18 cellular contexts compared by ENCODE assay signal in genomic region chr3:53629396-53629711, GRCh38.
DNase-seq lines count a peak whose midpoint lies in the region; ATAC-seq and TF ChIP-seq lines count a peak whose summit lies in the region.
"Had no signal": no experiment of that assay in that cellular context is flagged by ENCODE, and none has a peak within 500 bp of the region (broad histone marks: within the 10 kb centered on the region; RNA-seq: fewer than 3 reads in every experiment).

No MANE protein-coding gene starts in this region.

- H3K4me1 ChIP-seq in esophagus squamous epithelium, result peaks cover 0 to 34% (median 11%) of the 10 kb centered on the region in 3 donors
- H3K4me1 ChIP-seq in stomach, result peaks cover 0 to 28% (median 18%) of the 10 kb centered on the region in 4 donors
- H3K4me1 ChIP-seq in OCI-LY7 (ENCODE audit: insufficient read depth, low read length, poor library complexity, severe bottlenecking), result no peaks in the 10 kb centered on the region
- H3K4me1 ChIP-seq: BE2C, Caco-2 had no signal

- TF ChIP-seq EP300 in stomach (IDR thresholded peaks at IDR 0.05), result no peak

- WGBS in esophagus squamous epithelium, 2 donors, result 83 to 91% methylated on average over 2 of the region's 2 CpGs
- 59 to 85% (median 72%) methylated on average over 2 of the region's 2 CpGs for WGBS in stomach, 5 donors

- no peak overlapping the region for H3K4me3 Mint-ChIP-seq in Calu3 (ENCODE audit: low read depth, unreplicated experiment)
- H3K4me3 Mint-ChIP-seq in nephron, result no peak overlapping the region

- H4K20me1 ChIP-seq in OCI-LY7 (ENCODE audit: insufficient read depth, low read length), result no peaks in the 10 kb centered on the region

- ATAC-seq in HG02610 (IDR thresholded peaks at IDR 0.05; ENCODE audit: unreplicated experiment), result no peak
- ATAC-seq: A549, K562 had no signal

- CTCF ChIA-PET in Calu3 (lab: Charles Lee) (no interaction called here), OCI-LY7 (lab: Charles Lee; ENCODE audit: unreplicated experiment) (no interaction called here)

- H3K27ac ChIP-seq in esophagus squamous epithelium, result peak overlapping the region in 3 of 4 donors; percentile 15 to 43 (median 42)
- peak overlapping the region in 3 of 5 donors; percentile 26 to 66 (median 32) for H3K27ac ChIP-seq in stomach
- H3K27ac ChIP-seq in OCI-LY7 (ENCODE audit: low read depth, low read length, poor library complexity, severe bottlenecking), result no peak overlapping the region
- H3K27ac ChIP-seq: A549 had no signal

- H3K36me3 ChIP-seq in esophagus squamous epithelium (no peaks in the 10 kb centered on the region), stomach (no peaks in the 10 kb centered on the region), OCI-LY7 (ENCODE audit: insufficient read depth, low read length) (no peaks in the 10 kb centered on the region)
- H3K36me3 ChIP-seq: BE2C, MG63 had no signal

- no peaks in the 10 kb centered on the region for H3K36me3 Mint-ChIP-seq in Calu3 (ENCODE audit: insufficient read depth, unreplicated experiment)
- peaks cover 4% of the 10 kb centered on the region for H3K36me3 Mint-ChIP-seq in nephron (ENCODE audit: low read depth)

- H2AFZ ChIP-seq in OCI-LY7 (ENCODE audit: low read length), result no peak overlapping the region

- H3K9me2 ChIP-seq in OCI-LY7 (ENCODE audit: insufficient read depth, low read length), result no peaks in the 10 kb centered on the region
- H3K9me2 ChIP-seq: SK-N-SH had no signal

- H3K27me3 Mint-ChIP-seq in Calu3 (ENCODE audit: unreplicated experiment) (no peaks in the 10 kb centered on the region), nephron (ENCODE audit: low read depth) (peaks cover 13% of the 10 kb centered on the region)

- H3K27ac Mint-ChIP-seq in Calu3 (ENCODE audit: unreplicated experiment) (peak overlapping the region; percentile 89), nephron (peak overlapping the region in 2 of 3 experiments; percentile 36)

- POLR2A ChIA-PET in OCI-LY7 (lab: Charles Lee), result no interaction called here

- H3K9me3 Mint-ChIP-seq in Calu3 (ENCODE audit: low read depth, unreplicated experiment), result no peaks in the 10 kb centered on the region
- peaks cover 20% of the 10 kb centered on the region for H3K9me3 Mint-ChIP-seq in nephron

- H3K79me2 ChIP-seq in OCI-LY7 (ENCODE audit: insufficient read depth, low read depth, low read length), result no peaks in the 10 kb centered on the region

- no peak overlapping the region for H3K4me2 ChIP-seq in OCI-LY7 (ENCODE audit: low read length)
- H3K4me2 ChIP-seq: A549, SK-N-SH had no signal

- H3K4me3 ChIP-seq in esophagus squamous epithelium, result no peak overlapping the region
- H3K4me3 ChIP-seq in stomach, result no peak overlapping the region
- H3K4me3 ChIP-seq in OCI-LY7 (ENCODE audit: low read depth, low read length, poor library complexity, severe bottlenecking), result no peak overlapping the region
- H3K4me3 ChIP-seq: A549, K562, MG63 had no signal

- no TSS peak for BruUV-seq in Calu3 (replicated peaks; lab: Mats Ljungman, UMichigan)
- BruUV-seq in OCI-LY7 (replicated peaks; lab: Mats Ljungman, UMichigan), result no TSS peak

- H3K27me3 ChIP-seq in esophagus squamous epithelium (peaks cover 0 to 29% (median 0%) of the 10 kb centered on the region in 4 donors), stomach (no peaks in the 10 kb centered on the region)
- H3K27me3 ChIP-seq: BE2C, MG63 had no signal

- peaks cover 0 to 9% (median 6%) of the 10 kb centered on the region in 3 donors for H3K9me3 ChIP-seq in esophagus squamous epithelium
- peaks cover 0 to 5% (median 2%) of the 10 kb centered on the region in 4 donors for H3K9me3 ChIP-seq in stomach
- no peaks in the 10 kb centered on the region for H3K9me3 ChIP-seq in OCI-LY7 (ENCODE audit: low read length)
- H3K9me3 ChIP-seq: BE2C, Caco-2, MG63, SK-N-SH had no signal

- intact Hi-C loops in Calu3 (cut with micrococcal nuclease; ENCODE audit: unreplicated experiment), result no loop called here
- intact Hi-C loops in esophagus squamous epithelium (cut with DNase I), result no loop called here
- intact Hi-C loops in stomach (cut with DNase I; ENCODE audit: low total_unique reads), result no loop called here
- intact Hi-C loops in OCI-LY7 (cut with micrococcal nuclease; ENCODE audit: unreplicated experiment), result no loop called here

- DNase-seq in Calu3 (no peak), esophagus squamous epithelium (lab: John Stamatoyannopoulos, UW) (no peak), stomach (peak; percentile 13), OCI-LY7 (ENCODE audit: low spot score) (no peak), mucosa of gallbladder (ENCODE audit: low spot score) (no peak), NCI-H446 (lab: John Stamatoyannopoulos, UW) (no peak)
- DNase-seq: BE2C, Caco-2, DND-41, MG63, NCI-H1417 treated with DMSO at 0.1 percent for 48 hours, NCI-H187, SIG-M5, SK-N-SH had no signal

- TF ChIP-seq POLR2A in esophagus squamous epithelium (IDR thresholded peaks at IDR 0.05) (no peak), stomach (IDR thresholded peaks at IDR 0.05) (no peak)

- H3K4me1 Mint-ChIP-seq in Calu3 (ENCODE audit: low read depth, unreplicated experiment), result peaks cover 60% of the 10 kb centered on the region
- H3K4me1 Mint-ChIP-seq in nephron, result peaks cover 28% of the 10 kb centered on the region

- TF ChIP-seq CTCF in Calu3 (IDR thresholded peaks at IDR 0.05; ENCODE audit: unreplicated experiment) (no peak), esophagus squamous epithelium (IDR thresholded peaks at IDR 0.05) (no peak), nephron (IDR thresholded peaks at IDR 0.05; ENCODE audit: unreplicated experiment in 3 of 3) (no peak), stomach (IDR thresholded peaks at IDR 0.05) (no peak), OCI-LY7 (conservative IDR thresholded peaks at IDR 0.05; ENCODE audit: low read length) (no peak)
